Comparison of ENCODE assay signal across 20 cellular contexts in genomic region chr9:90290716-90291485, GRCh38.
A peak's percentile ranks its signal among the peaks of the same experiment; 100 is the strongest.
DNase-seq lines count a peak whose midpoint lies in the region; ATAC-seq, FAIRE-seq and TF ChIP-seq lines count a peak whose summit lies in the region.
"Had no signal": no experiment of that assay in that cellular context is flagged by ENCODE, and none has a peak within 500 bp of the region (broad histone marks: within the 10 kb centered on the region; RNA-seq: fewer than 3 reads in every experiment).

No MANE protein-coding gene starts in this region.

- no peak overlapping the region for H3K27ac ChIP-seq in kidney (ENCODE audit: low read depth in 2 of 2, low read length in 2 of 2)
- H3K27ac ChIP-seq: 22Rv1, KMS-11, PC-9 had no signal

- ATAC-seq in HG03457 (IDR thresholded peaks at IDR 0.05; ENCODE audit: unreplicated experiment): no peak
- ATAC-seq: HCT116, HepG2 had no signal

- no peak overlapping the region for H3K4me3 ChIP-seq in choroid plexus epithelial cell (ENCODE audit: low read depth, low read length)
- H3K4me3 ChIP-seq in kidney (ENCODE audit: low read length in 2 of 2): no peak overlapping the region
- H3K4me3 ChIP-seq: PC-9 had no signal

- peaks cover 3% of the 10 kb centered on the region for H3K4me1 Mint-ChIP-seq in T-helper 2 cell treated with Interferon-gamma antibody and Interleukin-4, amounts not matched to agents 5 μg/mL and 100 μg/mL, for 36 hours (ENCODE audit: low read depth)

- peaks cover 3% of the 10 kb centered on the region for H3K27me3 Mint-ChIP-seq in T-helper 2 cell treated with Interferon-gamma antibody and Interleukin-4, amounts not matched to agents 5 μg/mL and 100 μg/mL, for 36 hours (ENCODE audit: low read depth)

- H3K9me3 ChIP-seq in kidney (ENCODE audit: control insufficient read depth in 1 of 2, low read length in 2 of 2): no peaks in the 10 kb centered on the region
- H3K9me3 ChIP-seq: Caco-2 had no signal

- no peak overlapping the region for H3K9ac ChIP-seq in kidney (ENCODE audit: low read length in 2 of 2)
- H3K9ac ChIP-seq: KMS-11 had no signal

- in situ Hi-C loops in SK-MEL-5 (cut with HindIII; ENCODE audit: low pct_unique_long_range_greater_than_20kb, low sequenced_read_pairs) (no loop called here), GM13976 (cut with MboI; ENCODE audit: low sequenced_read_pairs, unreplicated experiment) (no loop called here)

- FAIRE-seq in kidney (lab: Jason Lieb, UNC): no peak
- FAIRE-seq: HepG2 had no signal

- TF ChIP-seq CTCF in choroid plexus epithelial cell (conservative IDR thresholded peaks at IDR 0.05; ENCODE audit: low read depth, low read length): no peak
- no peak for TF ChIP-seq CTCF in GM13976 (IDR thresholded peaks at IDR 0.05; ENCODE audit: borderline replicate concordance, control extremely low read depth, extremely low read depth, insufficient read depth, missing control alignments)
- no peak for TF ChIP-seq CTCF in kidney (IDR thresholded peaks at IDR 0.05; ENCODE audit: borderline replicate concordance, extremely low read depth, insufficient read depth)

- intact Hi-C loops in kidney (cut with DNase I): no loop called here

- no peaks in the 10 kb centered on the region for H3K36me3 Mint-ChIP-seq in T-helper 2 cell treated with Interferon-gamma antibody and Interleukin-4, amounts not matched to agents 5 μg/mL and 100 μg/mL, for 36 hours (ENCODE audit: low read depth)
- H3K36me3 Mint-ChIP-seq: CD4-positive, CD25-positive, alpha-beta regulatory T cell had no signal

- peak; percentile 51 for DNase-seq in Daoy (ENCODE audit: low read depth)
- peak; percentile 20 for DNase-seq in SK-MEL-5 (ENCODE audit: low read depth, low spot score)
- DNase-seq in choroid plexus epithelial cell (ENCODE audit: low read depth): peak; percentile 54
- DNase-seq in foreskin melanocyte: peak; percentile 87
- DNase-seq in GM13976 (ENCODE audit: low spot score): no peak
- no peak for DNase-seq in T-helper 2 cell treated with Interferon-gamma antibody and Interleukin-4, amounts not matched to agents 5 μg/mL and 100 μg/mL, for 36 hours (ENCODE audit: low spot score)
- no peak for DNase-seq in kidney
- DNase-seq: Caco-2; CD4-positive, CD25-positive, alpha-beta regulatory T cell; DMS53; NCI-H1436 treated with DMSO at 0.1 percent for 48 hours; NCI-H2029 treated with DMSO at 0.1 percent for 48 hours; NCI-H524; PC-9 had no signal

- no peaks in the 10 kb centered on the region for H3K9me3 Mint-ChIP-seq in T-helper 2 cell treated with Interferon-gamma antibody and Interleukin-4, amounts not matched to agents 5 μg/mL and 100 μg/mL, for 36 hours

- H3K27ac Mint-ChIP-seq in T-helper 2 cell treated with Interferon-gamma antibody and Interleukin-4, amounts not matched to agents 5 μg/mL and 100 μg/mL, for 36 hours: no peak overlapping the region
- H3K27ac Mint-ChIP-seq: B cell; CD4-positive, CD25-positive, alpha-beta regulatory T cell had no signal

- H3K4me1 ChIP-seq in kidney (ENCODE audit: control insufficient read depth in 1 of 2, insufficient read depth in 1 of 2, low read depth in 1 of 2, low read length in 2 of 2): no peaks in the 10 kb centered on the region
- H3K4me1 ChIP-seq: Caco-2 had no signal

- H3K36me3 ChIP-seq in kidney (ENCODE audit: control insufficient read depth in 1 of 2, insufficient read depth in 2 of 2, low read length in 2 of 2): no peaks in the 10 kb centered on the region

- no peak overlapping the region for H3K4me3 Mint-ChIP-seq in T-helper 2 cell treated with Interferon-gamma antibody and Interleukin-4, amounts not matched to agents 5 μg/mL and 100 μg/mL, for 36 hours
- H3K4me3 Mint-ChIP-seq: B cell; CD4-positive, CD25-positive, alpha-beta regulatory T cell had no signal

Comparison
In these comparisons a context has a peak if more than half of its experiments do, and no peak if none do; other contexts are left out.
1. DNase-seq: peak in Daoy (single experiment), SK-MEL-5 (single experiment), choroid plexus epithelial cell (single experiment) and foreskin melanocyte (single experiment); none in GM13976 (single experiment), T-helper 2 cell treated with Interferon-gamma antibody and Interleukin-4, amounts not matched to agents 5 μg/mL and 100 μg/mL, for 36 hours (single experiment) and kidney (single experiment).